ENCODE assay signal across 33 cellular contexts in the genomic region with DNA sequence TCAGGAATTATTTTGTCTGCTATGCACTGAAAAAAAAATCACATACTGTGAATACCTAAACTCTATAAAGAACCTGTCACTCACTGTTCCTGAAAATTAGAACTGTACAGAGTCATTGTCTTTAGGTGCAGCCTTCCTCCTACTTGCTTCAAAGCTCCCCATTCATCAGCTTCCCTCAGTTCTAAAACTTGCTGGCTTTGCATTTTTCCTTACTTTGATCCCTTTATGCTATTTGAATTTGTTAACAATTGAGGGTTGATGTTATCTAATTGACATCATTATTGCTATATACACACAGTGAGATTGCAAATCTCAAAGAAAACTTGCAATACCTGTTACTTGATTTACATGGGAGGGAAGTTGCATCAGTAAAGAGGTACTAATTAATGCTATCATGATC. TPM values are rescaled to one million over a fixed set of nuclear protein-coding genes. Genes with fewer than 3 reads are reported as not detected.
DNase-seq lines count a peak whose midpoint lies in the region; ATAC-seq, FAIRE-seq and TF ChIP-seq lines count a peak whose summit lies in the region.
"Had no signal": no experiment of that assay in that cellular context is flagged by ENCODE, and none has a peak within 500 bp of the region (broad histone marks: within the 10 kb centered on the region; RNA-seq: fewer than 3 reads in every experiment).

No MANE protein-coding gene starts in this region.

- POLR2A ChIA-PET in HepG2 (lab: Yijun Ruan, JAX) (no interaction called here), IMR-90 (lab: Charles Lee; ENCODE audit: unreplicated experiment) (no interaction called here)

- H3K27me3 Mint-ChIP-seq in astrocyte (ENCODE audit: low read depth, unreplicated experiment) (no peaks in the 10 kb centered on the region), immature natural killer cell (ENCODE audit: low read depth in 3 of 3) (peaks cover 0 to 3% (median 2%) of the 10 kb centered on the region in 3 donors)
- H3K27me3 Mint-ChIP-seq: CD4-positive, CD25-positive, alpha-beta regulatory T cell had no signal

- H4K20me1 ChIP-seq in HepG2 (ENCODE audit: insufficient read depth, low read length) (no peaks in the 10 kb centered on the region), IMR-90 (ENCODE audit: insufficient read depth, low read length) (no peaks in the 10 kb centered on the region), astrocyte (ENCODE audit: insufficient read depth, low read length) (no peaks in the 10 kb centered on the region)
- H4K20me1 ChIP-seq: BLaER1 had no signal

- BruUV-seq in HepG2 (replicated peaks; lab: Mats Ljungman, UMichigan) (no TSS peak), IMR-90 (replicated peaks; lab: Mats Ljungman, UMichigan) (no TSS peak)

- H2BK5ac ChIP-seq in IMR-90 (ENCODE audit: low read depth, low read length, poor library complexity, severe bottlenecking), result no peak overlapping the region

- H3K79me2 ChIP-seq in HepG2 (ENCODE audit: insufficient read depth, low read length), result no peaks in the 10 kb centered on the region
- H3K79me2 ChIP-seq in astrocyte (ENCODE audit: insufficient read depth, low read length), result no peaks in the 10 kb centered on the region

- CTCF ChIA-PET in HepG2 (lab: Yijun Ruan, JAX; ENCODE audit: low intra/inter-chr PET ratio, low total read pairs) (no interaction called here), IMR-90 (lab: Yijun Ruan, JAX) (no interaction called here)

- intact Hi-C loops in HepG2 (cut with micrococcal nuclease; ENCODE audit: unreplicated experiment) (no loop called here), right lobe of liver (cut with DNase I) (no loop called here), IMR-90 (cut with micrococcal nuclease) (no loop called here)

- H3K23ac ChIP-seq in IMR-90 (ENCODE audit: low read depth, low read length), result no peak overlapping the region

- DNase-seq in HepG2 (ENCODE audit: low spot score), result no peak
- DNase-seq in right lobe of liver, result no peak
- DNase-seq in IMR-90, result no peak
- no peak for DNase-seq in astrocyte (ENCODE audit: low read depth)
- peak; percentile 22 for DNase-seq in putamen (ENCODE audit: low spot score)
- no peak for DNase-seq in immature natural killer cell
- DNase-seq in effector CD4-positive, alpha-beta T cell, result no peak
- DNase-seq in D721Med (ENCODE audit: insufficient read length, low spot score), result no peak
- DNase-seq: ACHN; BE2C; C1 segment of cervical spinal cord; Caco-2; Calu3; CD4-positive, alpha-beta memory T cell; CD4-positive, CD25-positive, alpha-beta regulatory T cell; CD8-positive, alpha-beta memory T cell; DMS 273 treated with DMSO at 0.1 percent for 48 hours; DMS153; DMS53; DMS79; DND-41; EL; GDM1 had no signal

- no peak overlapping the region for H4K8ac ChIP-seq in IMR-90 (ENCODE audit: low read depth in 2 of 2, low read length in 2 of 2)

- H3K4me1 Mint-ChIP-seq in astrocyte (ENCODE audit: low read depth, unreplicated experiment) (no peaks in the 10 kb centered on the region), immature natural killer cell (no peaks in the 10 kb centered on the region)
- H3K4me1 Mint-ChIP-seq: CD14-positive monocyte; CD4-positive, alpha-beta memory T cell; CD4-positive, CD25-positive, alpha-beta regulatory T cell; CD8-positive, alpha-beta memory T cell had no signal

- H3K9ac ChIP-seq in HepG2 (ENCODE audit: insufficient read depth, low read depth, low read length) (no peak overlapping the region), IMR-90 (ENCODE audit: low read depth, low read length) (no peak overlapping the region), astrocyte (ENCODE audit: low read length) (no peak overlapping the region)
- H3K9ac ChIP-seq: BLaER1 had no signal

- H3K4me3 ChIP-seq in HepG2 (replicated peaks in 1 of 3; ENCODE audit: insufficient read depth in 1 of 3, low read depth in 2 of 3, low read length in 3 of 3), result no peak overlapping the region
- no peak overlapping the region for H3K4me3 ChIP-seq in right lobe of liver
- no peak overlapping the region for H3K4me3 ChIP-seq in IMR-90 (ENCODE audit: insufficient read depth, low read depth, low read length)
- no peak overlapping the region for H3K4me3 ChIP-seq in astrocyte (ENCODE audit: insufficient read depth, low read depth, low read length)
- H3K4me3 ChIP-seq: BLaER1, GM12878 had no signal

- H3K18ac ChIP-seq in IMR-90 (ENCODE audit: low read depth, low read length), result no peak overlapping the region

- no peak overlapping the region for H3K4me3 Mint-ChIP-seq in astrocyte (ENCODE audit: unreplicated experiment)
- no peak overlapping the region for H3K4me3 Mint-ChIP-seq in immature natural killer cell
- H3K4me3 Mint-ChIP-seq: CD14-positive monocyte; CD4-positive, alpha-beta memory T cell; CD4-positive, CD25-positive, alpha-beta regulatory T cell; CD8-positive, alpha-beta memory T cell had no signal

- FAIRE-seq in HepG2 (lab: Jason Lieb, UNC), result no peak
- peak; percentile 5 for FAIRE-seq in astrocyte (lab: Jason Lieb, UNC)
- no peak for FAIRE-seq in D721Med (lab: Jason Lieb, UNC)
- FAIRE-seq: GM12878, GM12892, GM18507 had no signal

- dilution Hi-C loops in IMR-90 (cut with HindIII; ENCODE audit: low sequenced_read_pairs, unreplicated experiment), result no loop called here

- H3K27ac ChIP-seq in HepG2 (ENCODE audit: extremely low read length, insufficient read depth, low read length) (no peak overlapping the region), right lobe of liver (no peak overlapping the region), IMR-90 (ENCODE audit: insufficient read depth, low read length) (no peak overlapping the region), astrocyte (ENCODE audit: low read depth, low read length) (no peak overlapping the region)
- H3K27ac ChIP-seq: 22Rv1, BLaER1 had no signal

- H3K4me1 ChIP-seq in HepG2 (ENCODE audit: insufficient read depth, low read length), result no peaks in the 10 kb centered on the region
- H3K4me1 ChIP-seq in right lobe of liver, result no peaks in the 10 kb centered on the region
- H3K4me1 ChIP-seq in IMR-90 (ENCODE audit: control insufficient read depth, insufficient read depth, low read length), result no peaks in the 10 kb centered on the region
- no peaks in the 10 kb centered on the region for H3K4me1 ChIP-seq in astrocyte (ENCODE audit: insufficient read depth, low read length)
- H3K4me1 ChIP-seq: BE2C, BLaER1, Caco-2 had no signal

- no peak for ATAC-seq in HepG2
- ATAC-seq in right lobe of liver, result no peak
- no peak for ATAC-seq in IMR-90 (ENCODE audit: low read depth)
- ATAC-seq: GM12878 had no signal

- in situ Hi-C loops in HepG2 (cut with HindIII; ENCODE audit: extremely low pct_ligation_motif_present, low pct_unique_long_range_greater_than_20kb), result no loop called here
- in situ Hi-C loops in IMR-90 (cut with MboI; ENCODE audit: low sequenced_read_pairs), result no loop called here

- H3K14ac ChIP-seq in IMR-90 (replicated peaks; ENCODE audit: low read depth, low read length), result no peak overlapping the region

- no peak overlapping the region for H4K5ac ChIP-seq in IMR-90 (ENCODE audit: low read depth, low read length)

- H3K27ac Mint-ChIP-seq in astrocyte (ENCODE audit: unreplicated experiment) (no peak overlapping the region), immature natural killer cell (no peak overlapping the region)
- H3K27ac Mint-ChIP-seq: CD14-positive monocyte; CD4-positive, alpha-beta memory T cell; CD4-positive, CD25-positive, alpha-beta regulatory T cell; CD8-positive, alpha-beta memory T cell had no signal

- TF ChIP-seq POLR2A in HepG2 (IDR thresholded peaks at IDR 0.05; ENCODE audit: insufficient read depth in 1 of 2, low read depth in 2 of 2, low read length in 2 of 2) (no peak), right lobe of liver (IDR thresholded peaks at IDR 0.05) (no peak), IMR-90 (IDR thresholded peaks at IDR 0.05; ENCODE audit: low read depth, low read length) (no peak)

- no peak overlapping the region for H3K56ac ChIP-seq in IMR-90 (ENCODE audit: extremely low read depth, insufficient read depth, low read length)

- H3K4me2 ChIP-seq in HepG2 (ENCODE audit: low read depth, low read length) (no peak overlapping the region), IMR-90 (ENCODE audit: low read depth, low read length) (no peak overlapping the region), astrocyte (ENCODE audit: low read length) (no peak overlapping the region)
- H3K4me2 ChIP-seq: BLaER1 had no signal

- H3K9me3 ChIP-seq in HepG2 (ENCODE audit: low read length) (no peaks in the 10 kb centered on the region), right lobe of liver (no peaks in the 10 kb centered on the region), IMR-90 (ENCODE audit: control insufficient read depth, insufficient read depth, low read length) (no peaks in the 10 kb centered on the region), astrocyte (ENCODE audit: insufficient read depth, low read depth, low read length) (no peaks in the 10 kb centered on the region)
- H3K9me3 ChIP-seq: BE2C, BLaER1, Caco-2 had no signal

- H3K4ac ChIP-seq in IMR-90 (ENCODE audit: low read depth, low read length), result no peak overlapping the region

- H3K27me3 ChIP-seq in HepG2 (ENCODE audit: control insufficient read depth in 1 of 2, insufficient read depth in 2 of 2, low read length in 2 of 2), result no peaks in the 10 kb centered on the region
- no peaks in the 10 kb centered on the region for H3K27me3 ChIP-seq in right lobe of liver
- no peaks in the 10 kb centered on the region for H3K27me3 ChIP-seq in IMR-90 (ENCODE audit: control insufficient read depth, insufficient read depth, low read length)
- no peaks in the 10 kb centered on the region for H3K27me3 ChIP-seq in astrocyte (ENCODE audit: insufficient read depth, low read length)
- H3K27me3 ChIP-seq: BE2C, BLaER1 had no signal

- H2BK20ac ChIP-seq in IMR-90 (ENCODE audit: low read depth, low read length), result no peak overlapping the region

- H2AFZ ChIP-seq in HepG2 (ENCODE audit: low read length), result no peak overlapping the region
- H2AFZ ChIP-seq in IMR-90 (replicated peaks; ENCODE audit: low read length, poor library complexity), result no peak overlapping the region
- no peak overlapping the region for H2AFZ ChIP-seq in astrocyte (ENCODE audit: low read depth, low read length)

- H2AK5ac ChIP-seq in IMR-90 (ENCODE audit: low read depth, low read length), result no peak overlapping the region

- TF ChIP-seq EP300 in HepG2 (IDR thresholded peaks at IDR 0.05; ENCODE audit: low read depth in 2 of 2, low read length in 2 of 2) (no peak), HepG2 (CRISPR knock-in tag; IDR thresholded peaks at IDR 0.05; ENCODE audit: borderline replicate concordance) (no peak)

- no peak overlapping the region for H4K91ac ChIP-seq in IMR-90 (ENCODE audit: insufficient read depth, low read depth, low read length)

- H2BK120ac ChIP-seq in IMR-90 (ENCODE audit: low read depth, low read length), result no peak overlapping the region

- no peak for TF ChIP-seq RAD21 in HepG2 (CRISPR knock-in tag; IDR thresholded peaks at IDR 0.05)
- no peak for TF ChIP-seq RAD21 in IMR-90 (IDR thresholded peaks at IDR 0.05; ENCODE audit: low read length)

- H3K36me3 Mint-ChIP-seq in astrocyte (ENCODE audit: low read depth, unreplicated experiment) (no peaks in the 10 kb centered on the region), immature natural killer cell (no peaks in the 10 kb centered on the region)
- H3K36me3 Mint-ChIP-seq: CD14-positive monocyte; CD4-positive, alpha-beta memory T cell; CD4-positive, CD25-positive, alpha-beta regulatory T cell; CD8-positive, alpha-beta memory T cell had no signal

- H3K9me3 Mint-ChIP-seq in astrocyte (ENCODE audit: unreplicated experiment), result no peaks in the 10 kb centered on the region
- peaks cover 0 to 4% (median 0%) of the 10 kb centered on the region in 6 donors for H3K9me3 Mint-ChIP-seq in immature natural killer cell
- H3K9me3 Mint-ChIP-seq: CD14-positive monocyte; CD4-positive, alpha-beta memory T cell; CD4-positive, CD25-positive, alpha-beta regulatory T cell had no signal

- no peak overlapping the region for H2AK9ac ChIP-seq in IMR-90 (replicated peaks; ENCODE audit: low read depth, low read length, poor library complexity)

- no peaks in the 10 kb centered on the region for H3K79me1 ChIP-seq in IMR-90 (ENCODE audit: low read depth in 1 of 2, low read length in 2 of 2)

- no peak overlapping the region for H2BK15ac ChIP-seq in IMR-90 (ENCODE audit: low read depth, low read length)

- H3K9me1 ChIP-seq in IMR-90 (ENCODE audit: insufficient read depth, low read length), result no peaks in the 10 kb centered on the region

- no peaks in the 10 kb centered on the region for H3K36me3 ChIP-seq in HepG2 (replicated peaks in 1 of 2; ENCODE audit: control insufficient read depth in 1 of 2, insufficient read depth in 2 of 2, low read length in 2 of 2)
- no peaks in the 10 kb centered on the region for H3K36me3 ChIP-seq in right lobe of liver
- H3K36me3 ChIP-seq in IMR-90 (ENCODE audit: control insufficient read depth, insufficient read depth, low read length), result no peaks in the 10 kb centered on the region
- no peaks in the 10 kb centered on the region for H3K36me3 ChIP-seq in astrocyte (ENCODE audit: insufficient read depth, low read length)
- H3K36me3 ChIP-seq: BE2C, BLaER1 had no signal

- TF ChIP-seq CTCF in HepG2 (CRISPR knock-in tag; IDR thresholded peaks at IDR 0.05) (no peak), right lobe of liver (IDR thresholded peaks at IDR 0.05) (no peak), IMR-90 (conservative IDR thresholded peaks at IDR 0.05; ENCODE audit: low read depth, low read length) (no peak), astrocyte (IDR thresholded peaks at IDR 0.05; ENCODE audit: insufficient read depth, low read depth, low read length) (no peak), D721Med (IDR thresholded peaks at IDR 0.05; ENCODE audit: insufficient read depth, missing control alignments) (no peak)

RNA-seq across cellular contexts. Expression of a gene that starts 48.3 kb away (rescaled TPM):
- 0.04 TPM in 1 of 2 replicates, not detected in the other for total RNA-seq in HepG2 (2016; rRNA removed; fragmentation: Illumina TruSeq; extraction: Trizol)
- not detected in 2 replicates for total RNA-seq in HepG2 (2016; cell fraction: cytosol; rRNA removed; fragmentation: Illumina TruSeq; extraction: Trizol; ENCODE audit: low read depth)
- total RNA-seq in HepG2 (2016; cell fraction: insoluble cytoplasmic fraction; rRNA removed; fragmentation: Illumina TruSeq; extraction: Trizol), result not detected in 2 replicates
- not detected in 2 replicates for total RNA-seq in HepG2 (2016; cell fraction: membrane; rRNA removed; fragmentation: Illumina TruSeq; extraction: Trizol)
- total RNA-seq in HepG2 (2016; cell fraction: nucleus; rRNA removed; fragmentation: Illumina TruSeq; extraction: Trizol), result not detected in 2 replicates
- not detected in 2 replicates for polyA plus RNA-seq in HepG2 (2011; rRNA removed)
- not detected in 2 replicates for polyA plus RNA-seq in HepG2 (2011; cell fraction: cytosol; rRNA removed)
- polyA plus RNA-seq in HepG2 (2011; cell fraction: nucleus; rRNA removed), result not detected in 2 replicates
- not detected in 2 replicates for polyA plus RNA-seq in HepG2 (2012)
- not detected in 2 replicates for polyA plus RNA-seq in HepG2 (2016; cell fraction: cytosol; fragmentation: Illumina TruSeq; extraction: Trizol; ENCODE audit: low read depth)
- polyA plus RNA-seq in HepG2 (2016; cell fraction: insoluble cytoplasmic fraction; fragmentation: Illumina TruSeq; extraction: Trizol; ENCODE audit: low read depth), result not detected in 2 replicates
- not detected in 2 replicates for polyA plus RNA-seq in HepG2 (2016; cell fraction: membrane; fragmentation: Illumina TruSeq; extraction: Trizol; ENCODE audit: low read depth)
- not detected in 2 replicates for polyA plus RNA-seq in HepG2 (2016; cell fraction: nucleus; fragmentation: Illumina TruSeq; extraction: Trizol; ENCODE audit: insufficient read depth, low read depth)
- 0.08 TPM in 1 of 2 replicates, not detected in the other for polyA minus RNA-seq in HepG2 (2011; rRNA and poly(A)+ RNA removed; ENCODE audit: low replicate concordance)
- polyA minus RNA-seq in HepG2 (2011; cell fraction: cytosol; rRNA and poly(A)+ RNA removed), result not detected in 2 replicates
- 0.37 and 0.39 TPM in 2 replicates for polyA minus RNA-seq in HepG2 (2011; cell fraction: nucleus; rRNA and poly(A)+ RNA removed)
- total RNA-seq in right lobe of liver, result under 1 TPM in 3 of 6 experiments, not detected in 3; 0.07 to 0.19 (median 0.16) TPM
- under 0.01 TPM in 1 of 2 replicates, not detected in the other for total RNA-seq in IMR-90 (2012; rRNA removed)
- polyA plus RNA-seq in IMR-90 (2012; rRNA removed), result not detected in 2 replicates
- not detected in 2 replicates for polyA plus RNA-seq in IMR-90 (2012; cell fraction: cytosol; rRNA removed)
- polyA plus RNA-seq in IMR-90 (2012; cell fraction: nucleus; rRNA removed; ENCODE audit: low replicate concordance), result not detected in 2 replicates
- not detected in 2 replicates for total RNA-seq in astrocyte
- polyA plus RNA-seq in immature natural killer cell, result under 1 TPM in 1 of 3 donors, not detected in 2; 0.07 TPM
- total RNA-seq: A172; A673; Calu3; CD4-positive, CD25-positive, alpha-beta regulatory T cell; CD8-positive, alpha-beta memory T cell; Daoy had no signal
- polyA plus RNA-seq: AG04450; CD4-positive, alpha-beta memory T cell; CD4-positive, CD25-positive, alpha-beta regulatory T cell; CD8-positive, alpha-beta memory T cell had no signal
